9 cellular contexts compared by ENCODE assay signal in the genomic region with DNA sequence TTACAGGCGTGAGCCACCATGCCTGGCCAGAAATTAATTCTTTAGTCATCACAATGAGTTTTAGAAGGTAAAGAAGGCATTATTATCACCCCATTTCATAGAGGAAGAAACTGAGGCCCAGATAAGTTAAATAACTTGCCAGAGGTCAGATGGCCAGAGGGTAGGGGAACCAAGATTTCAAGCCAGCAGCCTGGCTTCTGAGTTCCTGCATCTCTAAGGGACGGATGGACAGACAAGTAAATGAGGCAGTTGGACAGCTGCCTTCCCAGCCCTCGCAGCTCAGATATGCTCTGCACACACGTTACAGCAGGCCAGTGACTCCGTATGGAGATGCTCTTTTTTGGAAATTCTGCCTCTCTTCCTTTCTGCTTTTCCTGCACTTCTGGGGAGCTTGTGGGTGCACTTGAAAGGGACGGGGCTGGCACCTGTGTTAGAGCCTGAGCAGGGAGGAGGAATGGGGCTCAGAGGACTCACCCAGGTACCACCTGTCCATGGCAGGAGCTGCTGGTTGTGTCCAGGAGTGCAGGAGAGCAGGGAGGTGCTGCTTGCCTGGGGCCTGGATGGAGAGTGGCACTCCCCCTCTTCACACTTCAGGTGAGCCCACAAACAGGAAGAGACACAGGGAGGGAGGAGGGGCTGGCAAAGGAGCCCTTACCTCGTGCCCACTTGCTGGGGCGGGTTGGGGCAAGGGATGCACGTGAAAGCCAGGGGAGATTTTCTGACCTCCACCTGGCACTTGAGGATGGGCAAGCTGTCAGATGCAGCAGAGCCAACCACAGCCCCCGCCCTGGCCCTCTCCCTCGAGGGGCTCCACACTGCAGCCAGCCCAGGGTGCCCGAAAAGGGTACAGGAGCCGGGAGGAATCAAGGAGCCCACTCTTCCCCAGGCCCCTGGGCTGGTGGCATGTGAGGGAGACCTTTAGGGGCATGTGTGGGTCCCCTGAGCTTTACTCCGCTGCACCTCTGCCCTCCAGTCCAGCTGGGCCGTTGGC. TPM values are rescaled to one million over a fixed set of nuclear protein-coding genes. Genes with fewer than 3 reads are reported as not detected.
A peak's percentile ranks its signal among the peaks of the same experiment; 100 is the strongest.
DNase-seq lines count a peak whose midpoint lies in the region; ATAC-seq, FAIRE-seq and TF ChIP-seq lines count a peak whose summit lies in the region.
"Had no signal": no experiment of that assay in that cellular context is flagged by ENCODE, and none has a peak within 500 bp of the region (broad histone marks: within the 10 kb centered on the region; RNA-seq: fewer than 3 reads in every experiment).

No MANE protein-coding gene starts in this region.

- H3K36me3 ChIP-seq in DND-41 (ENCODE audit: insufficient read depth, low read length) (peaks cover 17% of the 10 kb centered on the region), prostate gland (no peaks in the 10 kb centered on the region)

- H3K9ac ChIP-seq in DND-41 (ENCODE audit: low read depth, low read length) = peak overlapping the region; percentile 82

- H3K4me3 ChIP-seq in DND-41 (ENCODE audit: low read depth in 1 of 2, low read length in 2 of 2) (peak overlapping the region; percentile 16 to 58; a peak in 3 of 4 replicates), prostate gland (no peak overlapping the region)

- H3K4me1 ChIP-seq in DND-41 (ENCODE audit: insufficient read depth, low read length) (peaks cover 99% of the 10 kb centered on the region), prostate gland (replicated peaks) (no peaks in the 10 kb centered on the region)

- FAIRE-seq in RCC 7860 (lab: Jason Lieb, UNC) = no peak
- FAIRE-seq: colon had no signal

- H3K4me3 Mint-ChIP-seq in dendritic cell treated with granulocyte-macrophage colony-stimulating factor and Interleukin-4, amounts not matched to agents 40 ng/mL and 50 ng/mL, for 4 days = no peak overlapping the region

- peaks cover 52% of the 10 kb centered on the region for H3K79me2 ChIP-seq in DND-41 (ENCODE audit: insufficient read depth, low read length)

- no peaks in the 10 kb centered on the region for H3K9me3 Mint-ChIP-seq in dendritic cell treated with granulocyte-macrophage colony-stimulating factor and Interleukin-4, amounts not matched to agents 40 ng/mL and 50 ng/mL, for 4 days

- peaks cover 83% of the 10 kb centered on the region for H3K4me1 Mint-ChIP-seq in dendritic cell treated with granulocyte-macrophage colony-stimulating factor and Interleukin-4, amounts not matched to agents 40 ng/mL and 50 ng/mL, for 4 days (ENCODE audit: low read depth)

- H3K4me2 ChIP-seq in DND-41 (ENCODE audit: insufficient read depth, low read length) = peak overlapping the region; percentile 64

- H3K27ac ChIP-seq in DND-41 (ENCODE audit: low read length) (peak overlapping the region; percentile 97), prostate gland (peak overlapping the region; percentile 29 to 56)

- TF ChIP-seq CTCF in DND-41 (IDR thresholded peaks at IDR 0.05; ENCODE audit: borderline replicate concordance, extremely low read depth, low read length, poor library complexity, severe bottlenecking) (no peak), prostate gland (IDR thresholded peaks at IDR 0.05) (no peak)

- H3K9me3 ChIP-seq in DND-41 (ENCODE audit: insufficient read depth, low read length, severe bottlenecking) (no peaks in the 10 kb centered on the region), prostate gland (no peaks in the 10 kb centered on the region)

- H3K27ac Mint-ChIP-seq in dendritic cell treated with granulocyte-macrophage colony-stimulating factor and Interleukin-4, amounts not matched to agents 40 ng/mL and 50 ng/mL, for 4 days = peak overlapping the region; percentile 44

- 66% methylated on average over 15 of the region's 15 CpGs for WGBS in prostate gland

- no peak for TF ChIP-seq POLR2A in prostate gland (IDR thresholded peaks at IDR 0.05)

- ATAC-seq in DND-41 (ENCODE audit: insufficient read depth, low read depth) (peak; percentile 25), GM18870 (IDR thresholded peaks at IDR 0.05; ENCODE audit: unreplicated experiment) (no peak)
- ATAC-seq: left colon had no signal

- intact Hi-C loops in dendritic cell treated with granulocyte-macrophage colony-stimulating factor and Interleukin-4, amounts not matched to agents 40 ng/mL and 50 ng/mL, for 4 days (cut with micrococcal nuclease) = loop anchor here (10.0 kb wide), 1 partner anchor 317 kb away; no protein-coding TSS in a partner anchor
- intact Hi-C loops in prostate gland (cut with DNase I) = no loop called here

- H2AFZ ChIP-seq in DND-41 (ENCODE audit: low read depth, low read length) = no peak overlapping the region

- no peaks in the 10 kb centered on the region for H3K36me3 Mint-ChIP-seq in dendritic cell treated with granulocyte-macrophage colony-stimulating factor and Interleukin-4, amounts not matched to agents 40 ng/mL and 50 ng/mL, for 4 days (ENCODE audit: low read depth)

- peaks cover 12% of the 10 kb centered on the region for H3K27me3 Mint-ChIP-seq in dendritic cell treated with granulocyte-macrophage colony-stimulating factor and Interleukin-4, amounts not matched to agents 40 ng/mL and 50 ng/mL, for 4 days

- H3K27me3 ChIP-seq in DND-41 (ENCODE audit: insufficient read depth, low read length, poor library complexity) (no peaks in the 10 kb centered on the region), prostate gland (replicated peaks; ENCODE audit: insufficient read depth) (no peaks in the 10 kb centered on the region)

- no peaks in the 10 kb centered on the region for H4K20me1 ChIP-seq in DND-41 (ENCODE audit: insufficient read depth, low read length)

- peak; percentile 85 for DNase-seq in DND-41
- DNase-seq in NCI-H69 (lab: John Stamatoyannopoulos, UW) = peak; percentile 61
- DNase-seq in prostate gland (ENCODE audit: low spot score) = no peak
- DNase-seq in RCC 7860 (ENCODE audit: low spot score) = no peak
- DNase-seq in DMS 273 treated with DMSO at 0.1 percent for 48 hours (lab: John Stamatoyannopoulos, UW) = no peak

RNA-seq across cellular contexts. Expression of a gene that starts 3.3 kb away (rescaled TPM):
- 1 to 10 TPM in 1 of 2 donors, under 1 TPM in 1; 0.87 to 1.8 TPM for total RNA-seq in prostate gland

RNA-seq across cellular contexts. Expression of a gene that starts 30.8 kb away (rescaled TPM):
- total RNA-seq in prostate gland = 1 to 10 TPM in 1 of 2 donors, under 1 TPM in 1; 0.14 to 2.8 TPM

RNA-seq across cellular contexts. Expression of a gene that starts 48.6 kb away (rescaled TPM):
- 100 to 1,000 TPM in 1 of 2 donors, 10 to 100 TPM in 1; 29.6 to 366 TPM for total RNA-seq in prostate gland

Comparison
In these comparisons a context has a peak if more than half of its experiments do, and no peak if none do; other contexts are left out.
1. DNase-seq: peak in DND-41 (single experiment) and NCI-H69 (single experiment); none in prostate gland (single experiment), RCC 7860 (single experiment) and DMS 273 treated with DMSO at 0.1 percent for 48 hours (single experiment).
2. H3K4me3 ChIP-seq: peak in DND-41 (2 of 2); none in prostate gland (0 of 2).